ENCODE assay signal across 9 cellular contexts in the genomic region with DNA sequence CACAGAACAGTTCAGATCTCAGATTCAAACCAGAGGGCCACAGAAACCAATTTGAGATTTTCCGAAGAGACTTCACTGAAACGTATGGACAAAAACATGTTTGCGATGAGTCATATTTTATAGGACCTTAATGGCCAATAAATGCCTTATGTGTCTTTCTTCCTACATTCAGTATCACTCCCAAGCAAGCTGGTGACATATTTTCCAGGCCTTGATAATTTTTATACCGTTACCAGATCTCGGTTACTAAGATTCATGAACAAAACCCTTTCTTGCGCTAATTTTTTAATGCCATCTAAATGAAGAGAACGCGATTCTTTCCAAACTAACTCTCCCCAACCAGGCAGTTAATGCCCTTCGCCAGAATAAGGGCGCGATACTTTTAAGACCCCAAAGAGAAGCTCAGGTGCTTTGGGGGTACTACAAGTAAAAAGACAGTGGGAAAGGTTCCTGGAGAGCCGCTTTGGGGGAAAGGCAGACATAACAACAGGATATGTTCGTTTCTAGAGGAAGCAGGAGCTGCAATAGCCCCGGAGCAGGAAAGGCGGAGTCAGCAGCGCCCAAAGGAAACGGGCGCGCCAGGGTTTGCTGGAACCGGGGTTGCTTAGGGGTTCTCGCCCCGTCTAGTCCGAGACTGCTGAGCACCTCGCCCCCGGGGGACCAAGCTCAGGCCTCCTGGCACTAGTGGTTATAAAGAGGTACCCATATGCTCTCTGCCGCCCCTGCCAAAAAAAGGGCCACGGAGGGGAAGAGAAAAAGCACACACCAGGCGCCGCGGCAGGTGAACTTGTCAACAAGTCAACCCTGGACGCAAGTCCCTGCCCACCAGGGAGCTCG. TPM values are rescaled to one million over a fixed set of nuclear protein-coding genes. Genes with fewer than 3 reads are reported as not detected.
DNase-seq lines count a peak whose midpoint lies in the region; FAIRE-seq and TF ChIP-seq lines count a peak whose summit lies in the region.
"Had no signal": no experiment of that assay in that cellular context is flagged by ENCODE, and none has a peak within 500 bp of the region (broad histone marks: within the 10 kb centered on the region; RNA-seq: fewer than 3 reads in every experiment).

No MANE protein-coding gene starts in this region.

- peak overlapping the region in 4 of 7 donors; percentile 27 to 67 (median 56) for H3K27ac Mint-ChIP-seq in CD14-positive monocyte

- WGBS in ectodermal cell, 2 experiments, result 24 to 25% methylated on average over 32 of the region's 32 CpGs
- 5 to 10% methylated on average over 26 to 32 of the region's 32 CpGs for WGBS in lower leg skin, 2 donors
- 3 to 11% (median 5%) methylated on average over 24 to 32 of the region's 32 CpGs for WGBS in stomach, 5 donors

- peaks cover 17% of the 10 kb centered on the region for H3K4me1 Mint-ChIP-seq in CD14-positive monocyte

- H3K9me3 ChIP-seq in ectodermal cell (ENCODE audit: control insufficient read depth, low read length), result no peaks in the 10 kb centered on the region
- no peaks in the 10 kb centered on the region for H3K9me3 ChIP-seq in stomach

- FAIRE-seq in GM19239 (lab: Jason Lieb, UNC), result peak; percentile 26

- H3K4me3 ChIP-seq in ectodermal cell (ENCODE audit: insufficient read depth, low read depth, low read length) (peak overlapping the region; percentile 76), lower leg skin (ENCODE audit: low read depth, poor library complexity, severe bottlenecking) (peak overlapping the region; percentile 56), stomach (peak overlapping the region; percentile 68 to 74 (median 71))

- H3K27me3 Mint-ChIP-seq in CD14-positive monocyte (ENCODE audit: low read depth in 3 of 3), result peaks cover 1 to 10% (median 6%) of the 10 kb centered on the region in 3 donors

- H3K36me3 ChIP-seq in ectodermal cell (ENCODE audit: control insufficient read depth, insufficient read depth, low read length) (no peaks in the 10 kb centered on the region), stomach (no peaks in the 10 kb centered on the region)

- H3K4me1 ChIP-seq in ectodermal cell (ENCODE audit: control insufficient read depth, insufficient read depth, low read length), result no peaks in the 10 kb centered on the region
- H3K4me1 ChIP-seq in stomach, result peaks cover 0 to 39% (median 24%) of the 10 kb centered on the region in 4 donors

- intact Hi-C loops in CD14-positive monocyte (cut with micrococcal nuclease), result no loop called here
- intact Hi-C loops in lower leg skin (cut with DNase I; ENCODE audit: low total_unique reads), result no loop called here
- intact Hi-C loops in stomach (cut with DNase I; ENCODE audit: low total_unique reads), result no loop called here

- in situ Hi-C loops in KBM-7 (cut with MboI; ENCODE audit: low pct_unique_long_range_greater_than_20kb, low sequenced_read_pairs), result no loop called here

- peaks cover 0 to 5% (median 2%) of the 10 kb centered on the region in 7 donors for H3K9me3 Mint-ChIP-seq in CD14-positive monocyte

- no peaks in the 10 kb centered on the region for H3K36me3 Mint-ChIP-seq in CD14-positive monocyte

- no peak for TF ChIP-seq CTCF in CD14-positive monocyte (IDR thresholded peaks at IDR 0.05)
- no peak for TF ChIP-seq CTCF in lower leg skin (IDR thresholded peaks at IDR 0.05)
- TF ChIP-seq CTCF in stomach (IDR thresholded peaks at IDR 0.05), result no peak

- H3K27ac ChIP-seq in ectodermal cell (ENCODE audit: insufficient read depth, low read depth, low read length, poor library complexity, severe bottlenecking), result no peak overlapping the region
- peak overlapping the region; percentile 90 to 99 (median 95) for H3K27ac ChIP-seq in stomach

- no peak for TF ChIP-seq EP300 in stomach (IDR thresholded peaks at IDR 0.05)

- peak overlapping the region; percentile 90 to 93 for H3K4me3 Mint-ChIP-seq in CD14-positive monocyte

- H3K27me3 ChIP-seq in ectodermal cell (ENCODE audit: control insufficient read depth, insufficient read depth, low read length, poor library complexity, severe bottlenecking) (peaks cover 47% of the 10 kb centered on the region), stomach (peaks cover 0 to 23% (median 10%) of the 10 kb centered on the region in 3 donors)

- TF ChIP-seq POLR2A in lower leg skin (IDR thresholded peaks at IDR 0.05) (no peak), stomach (IDR thresholded peaks at IDR 0.05) (no peak)

- DNase-seq in CD14-positive monocyte (ENCODE audit: low spot score) (peak; percentile 44), GM19239 (ENCODE audit: insufficient read length, low spot score) (peak; percentile 9), KBM-7 (peak; percentile 66), SW480 (ENCODE audit: low spot score) (peak; percentile 87), lower leg skin (ENCODE audit: low spot score in 2 of 2) (peak; percentile 39 to 90), stomach (peak; percentile 67), cortex of kidney (lab: John Stamatoyannopoulos, UW) (no peak)

RNA-seq across cellular contexts. Expression of a gene that starts 0.9 kb away (rescaled TPM):
- polyA plus RNA-seq in CD14-positive monocyte (1 to 10 TPM; 4.2 to 7.0 TPM), stomach (10 to 100 TPM; 19.1 to 45.1 (median 22.5) TPM)
- polyA plus RNA-seq in ectodermal cell (2013, experiment 1 of 4), result 8.4 TPM
- polyA plus RNA-seq in ectodermal cell (2013, experiment 2 of 4), result 6.1 TPM
- 6.3 TPM for polyA plus RNA-seq in ectodermal cell (2013, experiment 3 of 4)
- 7.3 TPM for polyA plus RNA-seq in ectodermal cell (2013, experiment 4 of 4)
- total RNA-seq in lower leg skin (10 to 100 TPM; 12.8 to 33.6 (median 18.4) TPM), stomach (100 to 1,000 TPM in 3 of 5 donors, 10 to 100 TPM in 2; 59.1 to 458 (median 118) TPM)
- total RNA-seq: M059J had no signal
